ENCODE assay signal across 1 cellular context in the genomic region with DNA sequence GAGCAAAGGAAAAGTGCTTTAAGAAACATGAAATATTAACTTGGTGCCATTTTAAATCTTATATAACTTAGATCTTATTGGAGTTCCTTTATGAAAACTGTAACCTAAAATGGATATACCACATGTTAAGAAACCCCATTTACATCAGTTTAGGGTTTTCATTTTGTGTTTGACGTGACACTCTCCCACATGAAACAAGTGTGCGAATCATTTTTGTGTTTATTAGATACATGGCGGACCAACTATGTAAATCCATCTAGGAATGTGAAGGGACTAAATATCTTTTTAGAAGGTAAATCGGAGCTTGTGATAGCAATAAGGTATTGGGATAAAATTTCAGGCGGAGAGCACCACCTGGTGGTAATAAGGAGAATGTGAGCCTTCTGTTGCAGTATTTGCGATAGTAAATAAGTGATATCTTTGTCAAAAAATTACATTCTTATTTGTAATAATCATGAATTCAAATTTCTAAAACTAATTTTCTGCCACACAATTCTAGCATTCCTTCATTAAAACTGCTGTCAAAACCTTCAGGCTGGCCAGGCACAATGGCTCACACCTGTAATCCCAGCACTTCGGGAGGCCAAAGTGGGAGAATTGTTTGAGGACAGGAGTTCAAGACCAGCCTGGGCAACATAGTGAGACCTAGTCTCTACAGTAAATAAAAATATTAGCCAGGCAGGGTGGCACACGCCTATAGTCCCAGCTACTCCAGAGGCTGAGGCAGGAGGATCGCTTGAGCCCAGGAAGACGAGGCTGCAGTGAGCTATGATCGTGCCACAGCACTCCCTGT.
TF ChIP-seq lines count a peak whose summit lies in the region.

No MANE protein-coding gene starts in this region.

TF ChIP-seq in HEK293, 187 proteins besides CTCF, POLR2A, EP300 and RAD21 (continued from another document):
- TF ChIP-seq, protein P1, sequence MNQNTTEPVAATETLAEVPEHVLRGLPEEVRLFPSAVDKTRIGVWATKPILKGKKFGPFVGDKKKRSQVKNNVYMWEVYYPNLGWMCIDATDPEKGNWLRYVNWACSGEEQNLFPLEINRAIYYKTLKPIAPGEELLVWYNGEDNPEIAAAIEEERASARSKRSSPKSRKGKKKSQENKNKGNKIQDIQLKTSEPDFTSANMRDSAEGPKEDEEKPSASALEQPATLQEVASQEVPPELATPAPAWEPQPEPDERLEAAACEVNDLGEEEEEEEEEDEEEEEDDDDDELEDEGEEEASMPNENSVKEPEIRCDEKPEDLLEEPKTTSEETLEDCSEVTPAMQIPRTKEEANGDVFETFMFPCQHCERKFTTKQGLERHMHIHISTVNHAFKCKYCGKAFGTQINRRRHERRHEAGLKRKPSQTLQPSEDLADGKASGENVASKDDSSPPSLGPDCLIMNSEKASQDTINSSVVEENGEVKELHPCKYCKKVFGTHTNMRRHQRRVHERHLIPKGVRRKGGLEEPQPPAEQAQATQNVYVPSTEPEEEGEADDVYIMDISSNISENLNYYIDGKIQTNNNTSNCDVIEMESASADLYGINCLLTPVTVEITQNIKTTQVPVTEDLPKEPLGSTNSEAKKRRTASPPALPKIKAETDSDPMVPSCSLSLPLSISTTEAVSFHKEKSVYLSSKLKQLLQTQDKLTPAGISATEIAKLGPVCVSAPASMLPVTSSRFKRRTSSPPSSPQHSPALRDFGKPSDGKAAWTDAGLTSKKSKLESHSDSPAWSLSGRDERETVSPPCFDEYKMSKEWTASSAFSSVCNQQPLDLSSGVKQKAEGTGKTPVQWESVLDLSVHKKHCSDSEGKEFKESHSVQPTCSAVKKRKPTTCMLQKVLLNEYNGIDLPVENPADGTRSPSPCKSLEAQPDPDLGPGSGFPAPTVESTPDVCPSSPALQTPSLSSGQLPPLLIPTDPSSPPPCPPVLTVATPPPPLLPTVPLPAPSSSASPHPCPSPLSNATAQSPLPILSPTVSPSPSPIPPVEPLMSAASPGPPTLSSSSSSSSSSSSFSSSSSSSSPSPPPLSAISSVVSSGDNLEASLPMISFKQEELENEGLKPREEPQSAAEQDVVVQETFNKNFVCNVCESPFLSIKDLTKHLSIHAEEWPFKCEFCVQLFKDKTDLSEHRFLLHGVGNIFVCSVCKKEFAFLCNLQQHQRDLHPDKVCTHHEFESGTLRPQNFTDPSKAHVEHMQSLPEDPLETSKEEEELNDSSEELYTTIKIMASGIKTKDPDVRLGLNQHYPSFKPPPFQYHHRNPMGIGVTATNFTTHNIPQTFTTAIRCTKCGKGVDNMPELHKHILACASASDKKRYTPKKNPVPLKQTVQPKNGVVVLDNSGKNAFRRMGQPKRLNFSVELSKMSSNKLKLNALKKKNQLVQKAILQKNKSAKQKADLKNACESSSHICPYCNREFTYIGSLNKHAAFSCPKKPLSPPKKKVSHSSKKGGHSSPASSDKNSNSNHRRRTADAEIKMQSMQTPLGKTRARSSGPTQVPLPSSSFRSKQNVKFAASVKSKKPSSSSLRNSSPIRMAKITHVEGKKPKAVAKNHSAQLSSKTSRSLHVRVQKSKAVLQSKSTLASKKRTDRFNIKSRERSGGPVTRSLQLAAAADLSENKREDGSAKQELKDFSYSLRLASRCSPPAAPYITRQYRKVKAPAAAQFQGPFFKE (tag by site-specific recombination; IDR thresholded peaks at IDR 0.05; ENCODE audit: borderline replicate concordance), result no peak
- peak; percentile 67; the same call in 1 of the 2 replicates for TF ChIP-seq ZNF677 (tag by site-specific recombination; IDR thresholded peaks at IDR 0.05)
- no peak for TF ChIP-seq ZNF2 (tag by site-specific recombination; IDR thresholded peaks at IDR 0.05)
- TF ChIP-seq ZNF654 (tag by site-specific recombination; IDR thresholded peaks at IDR 0.05; ENCODE audit: low read depth), result peak; percentile 85
- TF ChIP-seq ZIC2 (tag by site-specific recombination; IDR thresholded peaks at IDR 0.05), result no peak
- TF ChIP-seq ZBTB7A (tag by site-specific recombination; IDR thresholded peaks at IDR 0.05; ENCODE audit: low read depth), result no peak
- TF ChIP-seq ZNF600 (tag by site-specific recombination; IDR thresholded peaks at IDR 0.05), result no peak
- TF ChIP-seq ZBTB17 (tag by site-specific recombination; IDR thresholded peaks at IDR 0.05), result peak; percentile 19; the same call in 1 of the 2 replicates
